Comparison of ENCODE assay signal across 8 cellular contexts in genomic region chr12:46382974-46383653, GRCh38. TPM values are rescaled to one million over a fixed set of nuclear protein-coding genes. Genes with fewer than 3 reads are reported as not detected.
DNase-seq lines count a peak whose midpoint lies in the region; TF ChIP-seq lines count a peak whose summit lies in the region.

No MANE protein-coding gene starts in this region.

- no peak for TF ChIP-seq CTCF in foreskin fibroblast (IDR thresholded peaks at IDR 0.05; ENCODE audit: low read depth, low read length)

- peak overlapping the region; percentile 81 for H2AFZ ChIP-seq in neuron (ENCODE audit: low read depth, low read length)

- H3K36me3 ChIP-seq in HAP-1 (replicated peaks) (no peaks in the 10 kb centered on the region), neuron (ENCODE audit: insufficient read depth, low read length) (no peaks in the 10 kb centered on the region)

- H3K4me1 ChIP-seq in HAP-1 (peaks cover 21% of the 10 kb centered on the region), neuron (ENCODE audit: insufficient read depth, low read length) (peaks cover 3% of the 10 kb centered on the region)

- H3K4me3 ChIP-seq in HAP-1 (peak overlapping the region; percentile 66), foreskin fibroblast (ENCODE audit: low read depth in 1 of 2, low read length in 2 of 2) (peak overlapping the region; percentile 56 to 70), neuron (ENCODE audit: low read length) (peak overlapping the region; percentile 69)

- in situ Hi-C loops in HAP-1 (cut with MboI; ENCODE audit: low sequenced_read_pairs), result no loop called here

- peak; percentile 98 for DNase-seq in GDM1 (lab: John Stamatoyannopoulos, UW)
- peak; percentile 91 to 95 for DNase-seq in HAP-1 (ENCODE audit: low spot score in 2 of 2)
- DNase-seq in M059J (ENCODE audit: low read depth), result peak; percentile 96
- DNase-seq in SHP77 (lab: John Stamatoyannopoulos, UW), result peak; percentile 89 to 91
- peak; percentile 87 for DNase-seq in activated gamma-delta T cell treated with Interleukin-2 at 50 U/mL for 16 hours
- peak; percentile 99 for DNase-seq in foreskin fibroblast
- DNase-seq in stromal cell of bone marrow (ENCODE audit: low read depth), result peak; percentile 94

- H3K9me3 ChIP-seq in HAP-1 (no peaks in the 10 kb centered on the region), neuron (ENCODE audit: low read length) (no peaks in the 10 kb centered on the region)

- H3K27me3 ChIP-seq in HAP-1 (ENCODE audit: low read depth) (no peaks in the 10 kb centered on the region), neuron (ENCODE audit: insufficient read depth, low read length) (peaks cover under 1% of the 10 kb centered on the region)

RNA-seq across cellular contexts. Expression of gene SLC38A2, which starts 10.5 kb away (rescaled TPM):
- 447 and 744 TPM in 2 replicates for total RNA-seq in M059J (2014; rRNA removed; shearing (Covaris generic))

Comparison
In these comparisons a context has a peak if more than half of its experiments do, and no peak if none do; other contexts are left out.
1. Peak in every context shown above with its lines: DNase-seq and H3K4me3 ChIP-seq.